ENCODE assay signal across 8 cellular contexts in the genomic region with DNA sequence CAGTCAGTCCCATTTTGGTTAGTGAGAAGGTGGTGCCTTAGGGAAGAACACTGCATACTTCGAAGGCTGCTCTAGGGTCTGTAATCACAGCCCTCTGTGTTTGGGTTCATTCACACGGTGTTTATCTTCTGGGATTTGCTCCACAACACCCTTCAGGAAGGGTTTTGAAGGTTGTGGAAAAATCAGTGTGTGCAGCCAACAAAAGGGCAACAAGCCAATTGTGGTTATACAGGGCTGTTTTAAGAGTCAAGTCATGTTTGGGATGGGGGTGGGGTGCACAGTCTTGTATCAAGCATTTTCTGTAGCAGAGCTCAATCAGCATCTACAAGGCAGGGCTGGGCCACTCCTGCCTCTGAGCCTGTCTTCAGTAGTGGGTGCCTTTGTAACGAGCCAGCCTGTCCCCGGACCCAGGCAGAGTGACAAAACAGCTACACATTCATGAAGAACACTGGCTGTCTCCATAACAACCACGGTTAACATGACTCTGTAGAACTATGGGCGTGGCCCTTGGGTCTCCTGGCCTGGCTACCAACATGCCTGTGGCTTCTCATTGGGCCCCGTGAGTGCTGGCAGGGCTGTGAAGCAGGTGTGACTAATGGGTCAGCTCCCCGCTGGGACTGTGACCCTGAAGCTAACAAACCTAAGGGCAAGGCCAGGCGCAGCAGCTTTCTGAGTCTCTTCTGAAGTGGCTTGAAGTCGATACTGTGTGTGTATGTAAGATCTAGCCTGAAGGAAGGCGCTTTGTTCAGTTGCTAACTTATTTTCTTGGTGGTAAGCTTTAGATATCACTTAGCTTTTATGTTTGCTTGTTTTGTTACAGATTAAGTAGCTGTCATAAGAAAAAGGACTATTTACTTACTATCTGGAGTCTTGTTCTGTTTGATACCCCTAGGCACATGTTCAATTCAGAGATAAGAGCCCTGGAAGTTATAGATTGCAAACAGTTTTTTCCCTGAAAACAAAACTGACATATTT. TPM values are rescaled to one million over a fixed set of nuclear protein-coding genes. Genes with fewer than 3 reads are reported as not detected.
DNase-seq lines count a peak whose midpoint lies in the region; ATAC-seq and TF ChIP-seq lines count a peak whose summit lies in the region.

No MANE protein-coding gene starts in this region.

- H3K4me3 ChIP-seq in AG10803 (ENCODE audit: low read length) (no peak overlapping the region), SJSA1 (no peak overlapping the region), foreskin fibroblast (ENCODE audit: low read depth in 1 of 2, low read length in 2 of 2) (no peak overlapping the region), neuron (ENCODE audit: low read length) (peak overlapping the region; percentile 26)

- H3K36me3 ChIP-seq in SJSA1 (no peaks in the 10 kb centered on the region), neuron (ENCODE audit: insufficient read depth, low read length) (no peaks in the 10 kb centered on the region)

- no peak overlapping the region for H3K27ac ChIP-seq in SJSA1

- TF ChIP-seq CTCF in AG10803 (conservative IDR thresholded peaks at IDR 0.05; ENCODE audit: low read length) (no peak), foreskin fibroblast (IDR thresholded peaks at IDR 0.05; ENCODE audit: low read depth, low read length) (no peak)

- ATAC-seq in HG03108 (IDR thresholded peaks at IDR 0.05; ENCODE audit: unreplicated experiment) = no peak
- ATAC-seq in activated CD4-positive, CD25-positive, alpha-beta regulatory T cell treated with anti-CD3 and anti-CD28 coated beads, Interleukin-2, amount 50 U/mL, for 24 hours = no peak

- H3K27me3 ChIP-seq in SJSA1 (replicated peaks) (no peaks in the 10 kb centered on the region), neuron (ENCODE audit: insufficient read depth, low read length) (no peaks in the 10 kb centered on the region)

- H3K9me3 ChIP-seq in SJSA1 (replicated peaks) (no peaks in the 10 kb centered on the region; the same call in 1 of the 2 replicates), neuron (ENCODE audit: low read length) (no peaks in the 10 kb centered on the region)

- peak; percentile 74 for DNase-seq in AG10803 (ENCODE audit: low read depth)
- DNase-seq in LHCN-M2 (ENCODE audit: low read depth) = peak; percentile 88
- DNase-seq in SJSA1 (ENCODE audit: low read depth in 1 of 2, low spot score in 2 of 2) = peak; percentile 24 to 51
- peak; percentile 21 to 75 for DNase-seq in foreskin fibroblast
- no peak for DNase-seq in MV-4-11 (lab: John Stamatoyannopoulos, UW)

- H3K4me1 ChIP-seq in SJSA1 (replicated peaks) = peaks cover 9% of the 10 kb centered on the region
- peaks cover 35% of the 10 kb centered on the region for H3K4me1 ChIP-seq in neuron (ENCODE audit: insufficient read depth, low read length)

- H2AFZ ChIP-seq in neuron (ENCODE audit: low read depth, low read length) = peak overlapping the region; percentile 39

RNA-seq across cellular contexts. Expression of a gene that starts 27.9 kb away (rescaled TPM):
- 39.0 and 48.5 TPM in 2 replicates for total RNA-seq in LHCN-M2 (2014; rRNA removed)
- polyA plus RNA-seq in LHCN-M2 (2012) = 20.3 TPM
- 27.5 and 37.2 TPM in 2 replicates for total RNA-seq in SJSA1 (2014; rRNA removed; shearing (Covaris generic))
